27 cellular contexts compared by ENCODE assay signal in genomic region chr3:68135145-68135544, GRCh38.
A peak's percentile ranks its signal among the peaks of the same experiment; 100 is the strongest.
DNase-seq lines count a peak whose midpoint lies in the region; ATAC-seq and TF ChIP-seq lines count a peak whose summit lies in the region.
"Had no signal": no experiment of that assay in that cellular context is flagged by ENCODE, and none has a peak within 500 bp of the region (broad histone marks: within the 10 kb centered on the region; RNA-seq: fewer than 3 reads in every experiment).

No MANE protein-coding gene starts in this region.

- no peaks in the 10 kb centered on the region for H3K4me1 ChIP-seq in body of pancreas
- H3K4me1 ChIP-seq: BE2C, HAP-1, SJCRH30 had no signal

- H3K27me3 Mint-ChIP-seq in HFFc6 (ENCODE audit: insufficient read depth): no peaks in the 10 kb centered on the region

- peak; percentile 40 for ATAC-seq in body of pancreas
- ATAC-seq: Right ventricle myocardium inferior, SK-N-SH treated with all-trans-retinoic acid at 6 μM for 48 hours had no signal

- peaks cover 36% of the 10 kb centered on the region for H3K9me3 Mint-ChIP-seq in HFFc6

- WGBS in body of pancreas, 2 donors: 0 to 5% methylated on average over 1 of the region's 1 CpG

- H3K4me3 ChIP-seq in body of pancreas: no peak overlapping the region
- H3K4me3 ChIP-seq: HAP-1, MG63, PC-9, SJCRH30 had no signal

- no peak overlapping the region for H3K4me3 Mint-ChIP-seq in HFFc6
- H3K4me3 Mint-ChIP-seq: CD14-positive monocyte; CD8-positive, alpha-beta memory T cell had no signal

- H3K27me3 ChIP-seq in body of pancreas: no peaks in the 10 kb centered on the region
- H3K27me3 ChIP-seq: BE2C, MG63, SJCRH30 had no signal

- peak; percentile 54 for DNase-seq in NCI-H748 (lab: John Stamatoyannopoulos, UW; ENCODE audit: unreplicated experiment)
- no peak for DNase-seq in NCI-H748 treated with DMSO at 0.1 percent for 48 hours (lab: John Stamatoyannopoulos, UW)
- peak; percentile 77 for DNase-seq in NCI-H146 (lab: John Stamatoyannopoulos, UW)
- DNase-seq in body of pancreas: peak in 1 of 4 donors; percentile 7
- DNase-seq in activated CD4-positive, alpha-beta T cell treated with anti-CD3 and anti-CD28 coated beads, Interleukin-2, amount 50 U/mL, for 1 hour: no peak
- DNase-seq in HFFc6: no peak
- no peak for DNase-seq in NCI-H1436 (lab: John Stamatoyannopoulos, UW)
- DNase-seq: 8988T; ACHN; BE2C; CD8-positive, alpha-beta memory T cell; DMS153; GOT3; IMR-90; KG1; MG63; NCI-H1417; NCI-H187 treated with DMSO at 0.1 percent for 48 hours; NCI-H2107; NCI-H446 treated with DMSO at 0.1 percent for 48 hours; NCI-H526 treated with DMSO at 0.1 percent for 48 hours; PC-9; SJCRH30 had no signal

- no peak for TF ChIP-seq POLR2A in body of pancreas (IDR thresholded peaks at IDR 0.05)

- intact Hi-C loops in body of pancreas (cut with DNase I): no loop called here

- H3K9me3 ChIP-seq in body of pancreas: no peaks in the 10 kb centered on the region
- H3K9me3 ChIP-seq: BE2C, HAP-1, MG63, SJCRH30 had no signal

- no peak overlapping the region for H3K27ac ChIP-seq in body of pancreas
- H3K27ac ChIP-seq: PC-9, SJCRH30 had no signal

- no peaks in the 10 kb centered on the region for H3K36me3 Mint-ChIP-seq in HFFc6 (ENCODE audit: low read depth)
- H3K36me3 Mint-ChIP-seq: CD14-positive monocyte had no signal

- H3K27ac Mint-ChIP-seq in HFFc6: no peak overlapping the region
- H3K27ac Mint-ChIP-seq: CD14-positive monocyte had no signal

- no peaks in the 10 kb centered on the region for H3K36me3 ChIP-seq in body of pancreas (replicated peaks in 1 of 2; ENCODE audit: insufficient read depth in 1 of 2, low read depth in 2 of 2)
- H3K36me3 ChIP-seq: BE2C, HAP-1, MG63, SJCRH30 had no signal

- no peaks in the 10 kb centered on the region for H3K4me1 Mint-ChIP-seq in HFFc6 (ENCODE audit: low read depth)
- H3K4me1 Mint-ChIP-seq: CD14-positive monocyte; CD8-positive, alpha-beta memory T cell had no signal

- TF ChIP-seq CTCF in body of pancreas (IDR thresholded peaks at IDR 0.05): no peak
- TF ChIP-seq CTCF in HFFc6 (IDR thresholded peaks at IDR 0.05): no peak

Comparison
In these comparisons a context has a peak if more than half of its experiments do, and no peak if none do; other contexts are left out.
1. DNase-seq: peak in NCI-H748 (single experiment) and NCI-H146 (single experiment); none in NCI-H748 treated with DMSO at 0.1 percent for 48 hours (single experiment), activated CD4-positive, alpha-beta T cell treated with anti-CD3 and anti-CD28 coated beads, Interleukin-2, amount 50 U/mL, for 1 hour (single experiment), HFFc6 (single experiment) and NCI-H1436 (single experiment).